Comparison of ENCODE assay signal across 11 cellular contexts in genomic region chr12:65536876-65537661, GRCh38.
DNase-seq lines count a peak whose midpoint lies in the region; ATAC-seq, FAIRE-seq and TF ChIP-seq lines count a peak whose summit lies in the region.
"Had no signal": no experiment of that assay in that cellular context is flagged by ENCODE, and none has a peak within 500 bp of the region (broad histone marks: within the 10 kb centered on the region; RNA-seq: fewer than 3 reads in every experiment).

No MANE protein-coding gene starts in this region.

- no peaks in the 10 kb centered on the region for H3K4me1 Mint-ChIP-seq in CD14-positive monocyte

- H3K9me3 ChIP-seq in AG04450 (ENCODE audit: control insufficient read depth, insufficient read depth, low read length) (peaks cover 10% of the 10 kb centered on the region; the same call in 1 of the 2 replicates), lung (ENCODE audit: control insufficient read depth in 2 of 2, insufficient read depth in 1 of 2, low read length in 1 of 2) (peaks cover 2 to 4% of the 10 kb centered on the region in 2 donors)

- CTCF ChIA-PET in AG04450 (lab: Charles Lee): interaction anchor here (0.5 to 2.9 kb wide), 5 partner anchors 13 to 232 kb away, joined by 3 to 14 read pairs (median 6); no protein-coding TSS in a partner anchor

- H3K27ac Mint-ChIP-seq in CD14-positive monocyte: no peak overlapping the region

- H3K4me3 Mint-ChIP-seq in CD14-positive monocyte: no peak overlapping the region

- peaks cover 19 to 32% (median 24%) of the 10 kb centered on the region in 7 donors for H3K9me3 Mint-ChIP-seq in CD14-positive monocyte

- peak overlapping the region; percentile 93 for H3K27ac ChIP-seq in AG04450 (ENCODE audit: low read depth, low read length)
- H3K27ac ChIP-seq in lung (ENCODE audit: low read depth in 1 of 2, low read length in 1 of 2): no peak overlapping the region

- no peaks in the 10 kb centered on the region for H3K36me3 ChIP-seq in lung (ENCODE audit: control insufficient read depth in 2 of 2, insufficient read depth in 2 of 2, low read length in 2 of 2)

- DNase-seq in AG04450 (ENCODE audit: low read depth, low spot score) (peak; percentile 99), HTR-8/SVneo (ENCODE audit: insufficient read length, low spot score) (peak; percentile 73), cerebellar cortex (ENCODE audit: low spot score) (peak; percentile 95), lung (ENCODE audit: low spot score) (peak; percentile 52), NK-92 (lab: John Stamatoyannopoulos, UW; ENCODE audit: unreplicated experiment) (no peak), D721Med (ENCODE audit: insufficient read length, low spot score) (no peak), CD14-positive monocyte (ENCODE audit: low spot score) (no peak)
- DNase-seq: activated effector memory CD4-positive, alpha-beta T cell treated with Interleukin-2 at 50 U/mL for 16 hours; DND-41; stimulated activated naive CD4-positive, alpha-beta T cell had no signal

- peak; percentile 79 for ATAC-seq in lung (ENCODE audit: insufficient read depth, low FRiP score)
- no peak for ATAC-seq in GM21526 (IDR thresholded peaks at IDR 0.05; ENCODE audit: low FRiP score, unreplicated experiment)

- POLR2A ChIA-PET in AG04450 (lab: Yijun Ruan, JAX): interaction anchor here (0.6 to 1.8 kb wide), 11 partner anchors 9 to 792 kb away, joined by 3 to 25 read pairs (median 5); no protein-coding TSS in a partner anchor

- FAIRE-seq in HTR-8/SVneo (lab: Jason Lieb, UNC) (peak; percentile 28), D721Med (lab: Jason Lieb, UNC) (no peak)

- WGBS in lung, 2 donors: 49 to 74% methylated on average over 6 of the region's 6 CpGs

- TF ChIP-seq CTCF in AG04450 (IDR thresholded peaks at IDR 0.05; ENCODE audit: low read depth, low read length) (no peak), lung (IDR thresholded peaks at IDR 0.05; ENCODE audit: control extremely low read depth, extremely low read depth) (no peak), D721Med (IDR thresholded peaks at IDR 0.05; ENCODE audit: insufficient read depth, missing control alignments) (no peak), CD14-positive monocyte (IDR thresholded peaks at IDR 0.05) (no peak)

- peaks cover 0 to 3% (median 0%) of the 10 kb centered on the region in 3 donors for H3K27me3 Mint-ChIP-seq in CD14-positive monocyte (ENCODE audit: low read depth in 3 of 3)

- H3K27me3 ChIP-seq in AG04450 (ENCODE audit: control insufficient read depth, insufficient read depth, low read length) (no peaks in the 10 kb centered on the region), lung (ENCODE audit: control insufficient read depth, insufficient read depth) (no peaks in the 10 kb centered on the region)

- intact Hi-C loops in CD14-positive monocyte (cut with micrococcal nuclease): no loop called here

- H3K4me3 ChIP-seq in AG04450 (ENCODE audit: low read depth, low read length) (no peak overlapping the region), lung (no peak overlapping the region)

- H3K36me3 Mint-ChIP-seq in CD14-positive monocyte: no peaks in the 10 kb centered on the region

- no peaks in the 10 kb centered on the region for H3K4me1 ChIP-seq in lung (ENCODE audit: control insufficient read depth in 2 of 2, insufficient read depth in 2 of 2, low read length in 2 of 2)

Comparison
In these comparisons a context has a peak if more than half of its experiments do, and no peak if none do; other contexts are left out.
1. DNase-seq: peak in AG04450 (single experiment), HTR-8/SVneo (single experiment), cerebellar cortex (single experiment) and lung (single experiment); none in NK-92 (single experiment), D721Med (single experiment) and CD14-positive monocyte (single experiment).